37 cellular contexts compared by ENCODE assay signal in genomic region chr11:70924108-70924507, GRCh38.
DNase-seq lines count a peak whose midpoint lies in the region; ATAC-seq, FAIRE-seq and TF ChIP-seq lines count a peak whose summit lies in the region.
"Had no signal": no experiment of that assay in that cellular context is flagged by ENCODE, and none has a peak within 500 bp of the region (broad histone marks: within the 10 kb centered on the region; RNA-seq: fewer than 3 reads in every experiment).

No MANE protein-coding gene starts in this region.

- intact Hi-C loops in kidney (cut with DNase I): no loop called here
- intact Hi-C loops in stomach (cut with DNase I; ENCODE audit: low total_unique reads): no loop called here

- H3K9me3 Mint-ChIP-seq in chondrocyte (ENCODE audit: low read depth): peaks cover 23% of the 10 kb centered on the region

- H3K27me3 ChIP-seq in neuronal stem cell (ENCODE audit: control insufficient read depth in 3 of 3, insufficient read depth in 3 of 3, low read depth in 1 of 3, low read length in 3 of 3) (no peaks in the 10 kb centered on the region), upper lobe of left lung (no peaks in the 10 kb centered on the region), stomach (no peaks in the 10 kb centered on the region)
- H3K27me3 ChIP-seq in effector memory CD4-positive, alpha-beta T cell (replicated peaks; ENCODE audit: control insufficient read depth, insufficient read depth, low read length, poor library complexity, severe bottlenecking): no peaks in the 10 kb centered on the region
- H3K27me3 ChIP-seq: BE2C; BLaER1; BLaER1 treated with 17β-estradiol and CSF1 and Interleukin-3, amounts not matched to agents 10 nM and 100 nM had no signal

- no peak overlapping the region for H4K91ac ChIP-seq in neuronal stem cell (ENCODE audit: low read depth, low read length, poor library complexity)

- no peak for FAIRE-seq in kidney (lab: Jason Lieb, UNC)
- FAIRE-seq: A204.1, A549, D721Med had no signal

- H3K14ac ChIP-seq in neuronal stem cell (ENCODE audit: low read length): no peak overlapping the region

- peak; percentile 64 for DNase-seq in chondrocyte (ENCODE audit: low spot score)
- DNase-seq in kidney: peak; percentile 37
- DNase-seq in neuronal stem cell (ENCODE audit: low spot score): no peak
- no peak for DNase-seq in upper lobe of left lung
- DNase-seq in effector memory CD4-positive, alpha-beta T cell: no peak
- no peak for DNase-seq in KG1 (lab: John Stamatoyannopoulos, UW)
- no peak for DNase-seq in stomach
- DNase-seq: 8988T; ACHN; AML-193; BE2C; C1 segment of cervical spinal cord; Caco-2; Calu3; CD4-positive, alpha-beta memory T cell; CD4-positive, alpha-beta T cell; CD4-positive, CD25-positive, alpha-beta regulatory T cell; CD8-positive, alpha-beta memory T cell; CD8-positive, alpha-beta T cell; COR-L47; DMS 273 treated with DMSO at 0.1 percent for 48 hours; DMS153; DMS53; DMS79; DMS79 treated with DMSO at 0.1 percent for 48 hours; DND-41; EL had no signal

- no peaks in the 10 kb centered on the region for H3K79me1 ChIP-seq in neuronal stem cell (ENCODE audit: low read depth, low read length)

- H3K27ac Mint-ChIP-seq in chondrocyte (ENCODE audit: unreplicated experiment): no peak overlapping the region
- H3K27ac Mint-ChIP-seq: B cell; CD14-positive monocyte; CD4-positive, alpha-beta memory T cell; CD4-positive, alpha-beta T cell; CD4-positive, CD25-positive, alpha-beta regulatory T cell; CD8-positive, alpha-beta T cell had no signal

- H2BK5ac ChIP-seq in neuronal stem cell (ENCODE audit: low read length): no peak overlapping the region

- H3K18ac ChIP-seq in neuronal stem cell (ENCODE audit: low read length): peak overlapping the region; percentile 33

- H3K23ac ChIP-seq in neuronal stem cell (ENCODE audit: low read depth, low read length, poor library complexity): no peak overlapping the region

- H2BK12ac ChIP-seq in neuronal stem cell (ENCODE audit: low read length): no peak overlapping the region

- TF ChIP-seq POLR2A in upper lobe of left lung (IDR thresholded peaks at IDR 0.05): no peak
- no peak for TF ChIP-seq POLR2A in stomach (IDR thresholded peaks at IDR 0.05)

- no peak overlapping the region for H3K4me3 ChIP-seq in kidney (ENCODE audit: low read length in 2 of 2)
- H3K4me3 ChIP-seq in neuronal stem cell (ENCODE audit: low read length in 2 of 2): no peak overlapping the region
- H3K4me3 ChIP-seq in upper lobe of left lung: no peak overlapping the region
- no peak overlapping the region for H3K4me3 ChIP-seq in effector memory CD4-positive, alpha-beta T cell (ENCODE audit: insufficient read depth, low read depth, low read length, poor library complexity, severe bottlenecking)
- H3K4me3 ChIP-seq in stomach: no peak overlapping the region
- H3K4me3 ChIP-seq: A549; BLaER1; BLaER1 treated with 17β-estradiol and CSF1 and Interleukin-3, amounts not matched to agents 10 nM and 100 nM had no signal

- no peaks in the 10 kb centered on the region for H3K4me1 Mint-ChIP-seq in chondrocyte (ENCODE audit: low read depth)
- H3K4me1 Mint-ChIP-seq: B cell; CD14-positive monocyte; CD4-positive, alpha-beta memory T cell; CD4-positive, CD25-positive, alpha-beta regulatory T cell; CD8-positive, alpha-beta memory T cell had no signal

- TF ChIP-seq EP300 in upper lobe of left lung (IDR thresholded peaks at IDR 0.05) (no peak), stomach (IDR thresholded peaks at IDR 0.05) (no peak)

- H3K9ac ChIP-seq in kidney (ENCODE audit: low read length in 2 of 2) (no peak overlapping the region), neuronal stem cell (ENCODE audit: low read depth, low read length, poor library complexity) (no peak overlapping the region)
- H3K9ac ChIP-seq: BLaER1; BLaER1 treated with 17β-estradiol and CSF1 and Interleukin-3, amounts not matched to agents 10 nM and 100 nM had no signal

- H3K36me3 Mint-ChIP-seq in chondrocyte (ENCODE audit: low read depth): peaks cover 8% of the 10 kb centered on the region
- H3K36me3 Mint-ChIP-seq: CD14-positive monocyte; CD4-positive, alpha-beta memory T cell; CD4-positive, CD25-positive, alpha-beta regulatory T cell; CD8-positive, alpha-beta T cell had no signal

- H3K9me3 ChIP-seq in kidney (ENCODE audit: control insufficient read depth in 1 of 2, low read length in 2 of 2): peaks cover 0 to 8% of the 10 kb centered on the region in 2 donors
- H3K9me3 ChIP-seq in neuronal stem cell (replicated peaks in 1 of 2; ENCODE audit: control insufficient read depth in 2 of 2, insufficient read depth in 1 of 2, low read depth in 1 of 2, low read length in 2 of 2): peaks cover 8 to 14% of the 10 kb centered on the region in 2 donors
- H3K9me3 ChIP-seq in upper lobe of left lung: peaks cover 10 to 19% (median 17%) of the 10 kb centered on the region in 4 donors
- no peaks in the 10 kb centered on the region for H3K9me3 ChIP-seq in effector memory CD4-positive, alpha-beta T cell (ENCODE audit: control insufficient read depth, low read length)
- peaks cover 8 to 39% (median 31%) of the 10 kb centered on the region in 4 donors for H3K9me3 ChIP-seq in stomach
- H3K9me3 ChIP-seq: BE2C had no signal

- no peak overlapping the region for H4K8ac ChIP-seq in neuronal stem cell (ENCODE audit: low read depth, low read length)

- no peak overlapping the region for H3K4ac ChIP-seq in neuronal stem cell (ENCODE audit: low read length)

- no peak overlapping the region for H2BK120ac ChIP-seq in neuronal stem cell (ENCODE audit: low read depth, low read length)

- H3K4me1 ChIP-seq in kidney (ENCODE audit: control insufficient read depth in 1 of 2, insufficient read depth in 1 of 2, low read depth in 1 of 2, low read length in 2 of 2) (no peaks in the 10 kb centered on the region), neuronal stem cell (ENCODE audit: control insufficient read depth in 2 of 2, insufficient read depth in 1 of 2, low read depth in 1 of 2, low read length in 2 of 2) (peaks cover 0 to 8% of the 10 kb centered on the region in 2 donors), upper lobe of left lung (no peaks in the 10 kb centered on the region), stomach (no peaks in the 10 kb centered on the region)
- no peaks in the 10 kb centered on the region for H3K4me1 ChIP-seq in effector memory CD4-positive, alpha-beta T cell (ENCODE audit: control insufficient read depth, insufficient read depth, low read length, poor library complexity, severe bottlenecking)
- H3K4me1 ChIP-seq: A549, BE2C, Caco-2 had no signal

- H3K36me3 ChIP-seq in kidney (ENCODE audit: control insufficient read depth in 1 of 2, insufficient read depth in 2 of 2, low read length in 2 of 2) (no peaks in the 10 kb centered on the region), neuronal stem cell (replicated peaks in 1 of 2; ENCODE audit: control insufficient read depth in 2 of 2, insufficient read depth in 2 of 2, low read length in 2 of 2) (no peaks in the 10 kb centered on the region), upper lobe of left lung (no peaks in the 10 kb centered on the region), stomach (no peaks in the 10 kb centered on the region)
- no peaks in the 10 kb centered on the region for H3K36me3 ChIP-seq in effector memory CD4-positive, alpha-beta T cell (ENCODE audit: control insufficient read depth, insufficient read depth, low read length)
- H3K36me3 ChIP-seq: BE2C, BLaER1 had no signal

- no peak overlapping the region for H3K4me2 ChIP-seq in neuronal stem cell (ENCODE audit: insufficient read depth, low read length, poor library complexity, severe bottlenecking)
- H3K4me2 ChIP-seq: A549; BLaER1; BLaER1 treated with 17β-estradiol and CSF1 and Interleukin-3, amounts not matched to agents 10 nM and 100 nM had no signal

- H3K27me3 Mint-ChIP-seq in chondrocyte (ENCODE audit: low read depth): peaks cover 3% of the 10 kb centered on the region
- H3K27me3 Mint-ChIP-seq: CD4-positive, CD25-positive, alpha-beta regulatory T cell had no signal

- ATAC-seq in upper lobe of left lung (ENCODE audit: low FRiP score in 2 of 2) (peak; percentile 21 to 32), HG02678 (IDR thresholded peaks at IDR 0.05; ENCODE audit: unreplicated experiment) (no peak)
- ATAC-seq: A549; CD8-positive, alpha-beta T cell had no signal

- no peak overlapping the region for H3K4me3 Mint-ChIP-seq in chondrocyte (ENCODE audit: unreplicated experiment)
- H3K4me3 Mint-ChIP-seq: B cell; CD14-positive monocyte; CD4-positive, alpha-beta memory T cell; CD4-positive, alpha-beta T cell; CD4-positive, CD25-positive, alpha-beta regulatory T cell; CD8-positive, alpha-beta memory T cell; CD8-positive, alpha-beta T cell had no signal

- TF ChIP-seq CTCF in chondrocyte (IDR thresholded peaks at IDR 0.05) (no peak), kidney (IDR thresholded peaks at IDR 0.05; ENCODE audit: borderline replicate concordance, extremely low read depth, insufficient read depth) (no peak), upper lobe of left lung (IDR thresholded peaks at IDR 0.05) (no peak), stomach (IDR thresholded peaks at IDR 0.05) (no peak)

- no peak overlapping the region for H3K27ac ChIP-seq in kidney (ENCODE audit: low read depth in 2 of 2, low read length in 2 of 2)
- no peak overlapping the region for H3K27ac ChIP-seq in neuronal stem cell (replicated peaks; ENCODE audit: low read length)
- no peak overlapping the region for H3K27ac ChIP-seq in upper lobe of left lung
- no peak overlapping the region for H3K27ac ChIP-seq in effector memory CD4-positive, alpha-beta T cell (ENCODE audit: insufficient read depth, low read length, poor library complexity, severe bottlenecking)
- H3K27ac ChIP-seq in stomach: no peak overlapping the region
- H3K27ac ChIP-seq: 22Rv1; A549; BLaER1; BLaER1 treated with 17β-estradiol and CSF1 and Interleukin-3, amounts not matched to agents 10 nM and 100 nM; C4-2B had no signal

- H2AFZ ChIP-seq in neuronal stem cell (ENCODE audit: low read length): no peak overlapping the region

- no CpG with 5 or more reads among the region's 8 CpGs for WGBS in neuronal stem cell (ENCODE audit: extremely low coverage in 2 of 2, insufficient read length in 2 of 2, insufficient replicate concordance in 1 of 2), 2 donors
- WGBS in upper lobe of left lung, 2 donors: 87% methylated on average over 7 to 8 of the region's 8 CpGs
- WGBS in stomach, 5 donors: 90 to 98% (median 96%) methylated on average over 7 to 8 of the region's 8 CpGs

- no peak overlapping the region for H2BK15ac ChIP-seq in neuronal stem cell (ENCODE audit: low read length)

- no peak overlapping the region for H2AK5ac ChIP-seq in neuronal stem cell (ENCODE audit: low read depth, low read length)

Comparison
In these comparisons a context has a peak if more than half of its experiments do, and no peak if none do; other contexts are left out.
1. DNase-seq: peak in chondrocyte (single experiment) and kidney (single experiment); none in neuronal stem cell (single experiment), upper lobe of left lung (0 of 2), effector memory CD4-positive, alpha-beta T cell (0 of 3), KG1 (single experiment) and stomach (single experiment).